In genomic region chr7:148773344-148773743, GRCh38 we compare ENCODE assay signal across 8 cellular contexts.
DNase-seq lines count a peak whose midpoint lies in the region; ATAC-seq and TF ChIP-seq lines count a peak whose summit lies in the region.

No MANE protein-coding gene starts in this region.

- peaks cover 12% of the 10 kb centered on the region for H3K4me1 ChIP-seq in psoas muscle

- H3K27ac Mint-ChIP-seq in Calu3 (ENCODE audit: unreplicated experiment) = peak overlapping the region; percentile 15

- WGBS in psoas muscle, 3 donors = 86 to 92% (median 86%) methylated on average over 10 of the region's 10 CpGs

- H3K27me3 Mint-ChIP-seq in Calu3 (ENCODE audit: unreplicated experiment) = no peaks in the 10 kb centered on the region

- no peaks in the 10 kb centered on the region for H3K9me3 ChIP-seq in psoas muscle

- H3K4me3 Mint-ChIP-seq in Calu3 (ENCODE audit: low read depth, unreplicated experiment) = no peak overlapping the region

- H3K27me3 ChIP-seq in psoas muscle (ENCODE audit: insufficient read depth in 3 of 3, low read length in 2 of 3) = no peaks in the 10 kb centered on the region

- ATAC-seq in GM21381 (IDR thresholded peaks at IDR 0.05; ENCODE audit: unreplicated experiment) = peak; percentile 95
- ATAC-seq in psoas muscle = peak in 1 of 4 donors; percentile 9

- no peaks in the 10 kb centered on the region for H3K9me3 Mint-ChIP-seq in Calu3 (ENCODE audit: low read depth, unreplicated experiment)

- no peak for TF ChIP-seq CTCF in Calu3 (IDR thresholded peaks at IDR 0.05; ENCODE audit: unreplicated experiment)
- TF ChIP-seq CTCF in psoas muscle (IDR thresholded peaks at IDR 0.05) = no peak

- H3K27ac ChIP-seq in psoas muscle = peak overlapping the region; percentile 63

- intact Hi-C loops in Calu3 (cut with micrococcal nuclease; ENCODE audit: unreplicated experiment) (loop anchor here (10.0 kb wide), 1 partner anchor 199 kb away; no protein-coding TSS in a partner anchor), psoas muscle (cut with DNase I) (loop anchor here in 1 of 2 donors (5.0 kb wide), 1 partner anchor 76 kb away; the partner anchor contains the start of gene CUL1)

- peaks cover 13% of the 10 kb centered on the region for H3K4me1 Mint-ChIP-seq in Calu3 (ENCODE audit: low read depth, unreplicated experiment)

- peaks cover 0 to 65% of the 10 kb centered on the region in 2 donors for H3K36me3 ChIP-seq in psoas muscle (ENCODE audit: insufficient read depth in 1 of 2, low read depth in 1 of 2)

- BruUV-seq in Calu3 (replicated peaks; lab: Mats Ljungman, UMichigan) = no TSS peak

- H3K4me3 ChIP-seq in Jurkat, Clone E6-1 (ENCODE audit: low read length) = 0 out of 2 replicates have a peak overlapping the region, but pooled peaks have one; percentile 1
- H3K4me3 ChIP-seq in psoas muscle = no peak overlapping the region

- CTCF ChIA-PET in Calu3 (lab: Charles Lee) = no interaction called here

- H3K36me3 Mint-ChIP-seq in Calu3 (ENCODE audit: insufficient read depth, unreplicated experiment) = no peaks in the 10 kb centered on the region

- DNase-seq in Calu3 = no peak
- peak; percentile 72 for DNase-seq in Jurkat, Clone E6-1 (ENCODE audit: low read depth, low spot score)
- peak; percentile 30 for DNase-seq in activated T-cell treated with anti-CD3 and anti-CD28 coated beads, Interleukin-2, amount 50 U/mL, for 1 hour
- no peak for DNase-seq in psoas muscle
- DNase-seq in globus pallidus (ENCODE audit: low spot score) = no peak
- no peak for DNase-seq in RKO (ENCODE audit: low spot score)
- no peak for DNase-seq in DMS53 (lab: John Stamatoyannopoulos, UW)

Comparison
In these comparisons a context has a peak if more than half of its experiments do, and no peak if none do; other contexts are left out.
1. DNase-seq: peak in Jurkat, Clone E6-1 (single experiment) and activated T-cell treated with anti-CD3 and anti-CD28 coated beads, Interleukin-2, amount 50 U/mL, for 1 hour (single experiment); none in Calu3 (single experiment), psoas muscle (0 of 2), globus pallidus (single experiment), RKO (single experiment) and DMS53 (single experiment).